Comparison of ENCODE assay signal across 1 cellular context in genomic region chr2:23271230-23271629, GRCh38.
TF ChIP-seq lines count a peak whose summit lies in the region.

No MANE protein-coding gene starts in this region.

TF ChIP-seq in SK-N-SH, 30 proteins besides CTCF, POLR2A, EP300 and RAD21 (continued from another document):
- TF ChIP-seq USF1 (IDR thresholded peaks at IDR 0.05; ENCODE audit: borderline replicate concordance, low read depth), result no peak
- TF ChIP-seq SIN3A (IDR thresholded peaks at IDR 0.05; ENCODE audit: borderline replicate concordance, low read depth, low read length), result no peak
- TF ChIP-seq TEAD4 (IDR thresholded peaks at IDR 0.05; ENCODE audit: borderline replicate concordance, insufficient read depth), result no peak
- TF ChIP-seq RXRA (IDR thresholded peaks at IDR 0.05; ENCODE audit: borderline replicate concordance, low read depth), result no peak
- no peak for TF ChIP-seq NRF1 (IDR thresholded peaks at IDR 0.05; ENCODE audit: low read depth, low read length)
- no peak for TF ChIP-seq USF2 (IDR thresholded peaks at IDR 0.05; ENCODE audit: borderline replicate concordance, low read depth, low read length)
- no peak for TF ChIP-seq CHD2 (IDR thresholded peaks at IDR 0.05; ENCODE audit: low read length, partially characterized antibody)
